Comparison of ENCODE assay signal across 20 cellular contexts in the genomic region with DNA sequence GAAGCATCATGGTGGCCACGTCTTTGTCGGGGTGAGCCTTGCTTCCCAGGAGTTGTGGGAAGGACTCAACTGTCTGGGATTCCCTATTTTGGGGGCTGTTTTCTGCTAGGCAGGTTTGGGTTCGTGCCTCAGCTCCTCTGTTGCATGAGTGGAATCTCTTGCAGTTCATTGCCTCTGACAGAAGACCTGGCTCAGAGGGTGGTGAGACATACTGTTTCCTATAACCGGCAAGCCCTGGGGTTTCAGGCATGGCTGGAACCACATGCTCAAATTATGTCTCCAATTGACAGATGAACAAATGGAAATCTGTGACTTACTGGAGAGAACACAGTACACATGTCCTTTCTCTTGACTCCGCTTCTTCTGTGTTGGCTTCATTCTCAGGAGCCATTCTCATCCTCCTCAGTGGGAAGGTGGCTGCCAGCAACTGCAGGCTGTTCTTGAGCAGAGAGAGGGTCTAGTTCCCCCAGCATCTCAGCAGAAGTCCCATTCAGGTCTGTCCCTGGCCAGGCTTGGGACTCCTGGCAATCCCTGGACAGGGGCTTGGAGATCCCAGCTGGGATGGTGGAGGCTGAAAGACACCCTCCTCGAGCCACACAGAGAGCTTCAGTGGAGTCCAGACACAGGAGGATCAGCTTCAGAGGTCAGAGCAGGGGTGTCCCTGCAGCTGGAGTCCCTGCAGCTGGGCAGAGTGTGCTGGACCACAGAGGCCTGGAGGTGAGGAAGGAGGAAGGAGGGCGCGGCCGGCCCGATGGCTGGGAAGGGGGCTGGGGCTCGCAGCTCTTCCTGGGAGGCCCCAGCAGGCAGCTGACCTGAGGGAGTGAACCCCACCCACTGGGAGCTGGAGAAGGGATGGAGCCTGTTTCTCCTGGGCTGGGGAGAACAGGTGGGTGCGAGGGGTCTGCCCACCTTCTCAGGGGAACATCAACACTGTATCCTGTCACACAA.
DNase-seq lines count a peak whose midpoint lies in the region; ATAC-seq, FAIRE-seq and TF ChIP-seq lines count a peak whose summit lies in the region.
"Had no signal": no experiment of that assay in that cellular context is flagged by ENCODE, and none has a peak within 500 bp of the region (broad histone marks: within the 10 kb centered on the region; RNA-seq: fewer than 3 reads in every experiment).

No MANE protein-coding gene starts in this region.

- H3K27me3 ChIP-seq in mammary epithelial cell (ENCODE audit: insufficient read depth, low read length) (no peaks in the 10 kb centered on the region), H1 (replicated peaks in 1 of 4; ENCODE audit: control insufficient read depth in 3 of 4, extremely low read depth in 1 of 4, insufficient read depth in 3 of 4, low read length in 3 of 4) (no peaks in the 10 kb centered on the region; a peak in 1 of 7 replicates), neuronal stem cell (ENCODE audit: control insufficient read depth in 3 of 3, insufficient read depth in 3 of 3, low read depth in 1 of 3, low read length in 3 of 3) (peaks cover 0 to 34% (median 0%) of the 10 kb centered on the region in 3 experiments), hepatocyte (no peaks in the 10 kb centered on the region)
- H3K27me3 ChIP-seq: BLaER1 treated with 17β-estradiol and CSF1 and Interleukin-3, amounts not matched to agents 10 nM and 100 nM; Peyer's patch had no signal

- no peaks in the 10 kb centered on the region for H3K4me1 Mint-ChIP-seq in MCF 10A (ENCODE audit: insufficient read depth, unreplicated experiment)
- H3K4me1 Mint-ChIP-seq: CD4-positive, alpha-beta memory T cell; T-cell had no signal

- no peak for FAIRE-seq in H1 (lab: Jason Lieb, UNC)
- FAIRE-seq: GM12878, H54 had no signal

- peak overlapping the region; percentile 66 for H2BK120ac ChIP-seq in H1 (replicated peaks; ENCODE audit: low read depth, low read length)
- no peak overlapping the region for H2BK120ac ChIP-seq in neuronal stem cell (ENCODE audit: low read depth, low read length)

- peak overlapping the region; percentile 94 for H2BK20ac ChIP-seq in H1 (ENCODE audit: low read length)

- no peak for TF ChIP-seq POLR2A in H1 (IDR thresholded peaks at IDR 0.05; ENCODE audit: control extremely low read depth in 1 of 2, low read depth in 2 of 2, low read length in 2 of 2)

- H3K9ac ChIP-seq in mammary epithelial cell (ENCODE audit: insufficient read depth, low read length) (no peak overlapping the region), H1 (replicated peaks in 1 of 4; ENCODE audit: extremely low read depth in 1 of 4, low read depth in 3 of 4, low read length in 3 of 4) (no peak overlapping the region; a peak in 1 of 7 replicates), neuronal stem cell (ENCODE audit: low read depth, low read length, poor library complexity) (no peak overlapping the region)
- H3K9ac ChIP-seq: BLaER1 treated with 17β-estradiol and CSF1 and Interleukin-3, amounts not matched to agents 10 nM and 100 nM; KMS-11 had no signal

- H3K18ac ChIP-seq in H1 (ENCODE audit: extremely low read depth, low read length) (peak overlapping the region; percentile 34; the same call in 1 of the 2 replicates), neuronal stem cell (ENCODE audit: low read length) (peak overlapping the region; percentile 23)

- TF ChIP-seq EP300 in H1 (IDR thresholded peaks at IDR 0.05; ENCODE audit: borderline replicate concordance in 1 of 2, low read depth in 2 of 2, low read length in 2 of 2), result no peak

- H3K4me3 ChIP-seq in mammary epithelial cell (replicated peaks in 1 of 3; ENCODE audit: insufficient read depth in 1 of 3, low read depth in 2 of 3, low read length in 3 of 3), result no peak overlapping the region
- no peak overlapping the region for H3K4me3 ChIP-seq in H1 (ENCODE audit: extremely low read depth in 1 of 4, insufficient read depth in 2 of 4, low read depth in 3 of 4, low read length in 4 of 4)
- H3K4me3 ChIP-seq in neuronal stem cell (ENCODE audit: low read length in 2 of 2), result no peak overlapping the region
- H3K4me3 ChIP-seq in hepatocyte, result no peak overlapping the region
- H3K4me3 ChIP-seq: BLaER1 treated with 17β-estradiol and CSF1 and Interleukin-3, amounts not matched to agents 10 nM and 100 nM; GM12878; Peyer's patch had no signal

- ATAC-seq in HG03354 (IDR thresholded peaks at IDR 0.05; ENCODE audit: poor library complexity, severe bottlenecking, unreplicated experiment), result no peak
- no peak for ATAC-seq in GM18498 (IDR thresholded peaks at IDR 0.05; ENCODE audit: unreplicated experiment)
- no peak for ATAC-seq in GM18873 (IDR thresholded peaks at IDR 0.05; ENCODE audit: low FRiP score, unreplicated experiment)
- ATAC-seq: T-cell had no signal

- no peaks in the 10 kb centered on the region for H3K36me3 ChIP-seq in mammary epithelial cell (ENCODE audit: insufficient read depth, low read length)
- H3K36me3 ChIP-seq in H1 (ENCODE audit: control insufficient read depth in 2 of 4, insufficient read depth in 4 of 4, low read length in 3 of 4), result no peaks in the 10 kb centered on the region
- no peaks in the 10 kb centered on the region for H3K36me3 ChIP-seq in neuronal stem cell (replicated peaks in 1 of 2; ENCODE audit: control insufficient read depth in 2 of 2, insufficient read depth in 2 of 2, low read length in 2 of 2)
- no peaks in the 10 kb centered on the region for H3K36me3 ChIP-seq in hepatocyte (replicated peaks; ENCODE audit: insufficient read depth, low read depth)
- H3K36me3 ChIP-seq: BLaER1 treated with 17β-estradiol and CSF1 and Interleukin-3, amounts not matched to agents 10 nM and 100 nM; Peyer's patch had no signal

- no peak overlapping the region for H3K56ac ChIP-seq in H1 (replicated peaks; ENCODE audit: insufficient read length, low read depth, low read length)

- H4K5ac ChIP-seq in H1 (ENCODE audit: insufficient read length, low read depth, low read length), result no peak overlapping the region

- H3K36me3 Mint-ChIP-seq in MCF 10A (ENCODE audit: insufficient read depth, unreplicated experiment), result no peaks in the 10 kb centered on the region
- H3K36me3 Mint-ChIP-seq: CD4-positive, alpha-beta memory T cell; T-cell had no signal

- no peaks in the 10 kb centered on the region for H3K27me3 Mint-ChIP-seq in MCF 10A (ENCODE audit: insufficient read depth, unreplicated experiment)

- no peaks in the 10 kb centered on the region for H3K9me2 ChIP-seq in hepatocyte (replicated peaks; ENCODE audit: insufficient read depth)

- no peak for DNase-seq in MCF 10A (ENCODE audit: unreplicated experiment)
- DNase-seq in mammary epithelial cell, result no peak
- DNase-seq in H1 (ENCODE audit: low read depth in 1 of 2, low spot score in 2 of 2), result no peak
- DNase-seq in neuronal stem cell (ENCODE audit: low spot score), result no peak
- DNase-seq in hepatocyte (ENCODE audit: low spot score), result no peak
- DNase-seq: 8988T; CD4-positive, alpha-beta memory T cell; NCI-H187; NCI-H226; NCI-H510A treated with DMSO at 0.1 percent for 48 hours; NCI-H748 treated with DMSO at 0.1 percent for 48 hours; T-cell had no signal

- 95% methylated on average over 11 of the region's 12 CpGs for WGBS in mammary epithelial cell (ENCODE audit: low coverage, missing lambda C conversion rate)
- WGBS in H1 (ENCODE audit: extremely low coverage in 1 of 2, insufficient coverage in 1 of 2, insufficient read length in 1 of 2, insufficient replicate concordance in 2 of 2, low coverage in 1 of 2, low lambda C conversion rate in 2 of 2, missing lambda C conversion rate in 1 of 2), 2 experiments, result 87% methylated on average over 12 of the region's 12 CpGs; no CpG with 5 or more reads in 1 of the 2 experiments
- WGBS in neuronal stem cell (ENCODE audit: extremely low coverage in 2 of 2, insufficient read length in 2 of 2, insufficient replicate concordance in 1 of 2), 2 donors, result no CpG with 5 or more reads among the region's 12 CpGs
- WGBS in hepatocyte (ENCODE audit: low lambda C conversion rate, missing lambda C conversion rate), result 84% methylated on average over 12 of the region's 12 CpGs

- TF ChIP-seq RAD21 in H1 (IDR thresholded peaks at IDR 0.05 in 1 of 2, conservative IDR thresholded peaks at IDR 0.05 in 1 of 2; ENCODE audit: low read depth in 2 of 2, low read length in 2 of 2), result no peak

- no peak overlapping the region for H2AFZ ChIP-seq in mammary epithelial cell (ENCODE audit: low read depth, low read length)
- no peak overlapping the region for H2AFZ ChIP-seq in H1 (ENCODE audit: low read length)
- H2AFZ ChIP-seq in neuronal stem cell (ENCODE audit: low read length), result no peak overlapping the region
- H2AFZ ChIP-seq in hepatocyte, result no peak overlapping the region

- H3K23ac ChIP-seq in H1 (ENCODE audit: insufficient read length), result no peak overlapping the region
- H3K23ac ChIP-seq in neuronal stem cell (ENCODE audit: low read depth, low read length, poor library complexity), result no peak overlapping the region

- H3K9me3 Mint-ChIP-seq in MCF 10A (ENCODE audit: unreplicated experiment), result no peaks in the 10 kb centered on the region
- H3K9me3 Mint-ChIP-seq: CD4-positive, alpha-beta memory T cell; T-cell had no signal

- H2AK5ac ChIP-seq in H1 (ENCODE audit: low read depth, low read length) (peak overlapping the region; percentile 75; the same call in 1 of the 2 replicates), neuronal stem cell (ENCODE audit: low read depth, low read length) (peak overlapping the region; percentile 13)

- H3K79me1 ChIP-seq in H1 (ENCODE audit: low read depth, low read length) (no peaks in the 10 kb centered on the region), neuronal stem cell (ENCODE audit: low read depth, low read length) (no peaks in the 10 kb centered on the region)

- dilution Hi-C loops in mammary epithelial cell (cut with HindIII; ENCODE audit: low sequenced_read_pairs), result loop anchor here (5.0 kb wide), 1 partner anchor 176 kb away; no protein-coding TSS in a partner anchor

- H3K4me1 ChIP-seq in mammary epithelial cell (ENCODE audit: insufficient read depth, low read length) (peaks cover 11% of the 10 kb centered on the region), H1 (replicated peaks in 1 of 4; ENCODE audit: control insufficient read depth in 3 of 4, insufficient read depth in 4 of 4, low read length in 3 of 4) (peaks cover 4 to 31% (median 22%) of the 10 kb centered on the region in 4 experiments), neuronal stem cell (ENCODE audit: control insufficient read depth in 2 of 2, insufficient read depth in 1 of 2, low read depth in 1 of 2, low read length in 2 of 2) (peaks cover 5 to 18% of the 10 kb centered on the region in 2 donors), hepatocyte (ENCODE audit: insufficient read depth) (peaks cover 12% of the 10 kb centered on the region)
- H3K4me1 ChIP-seq: Peyer's patch had no signal

- H3K9me3 ChIP-seq in mammary epithelial cell (replicated peaks; ENCODE audit: insufficient read depth, low read length) (no peaks in the 10 kb centered on the region), H1 (ENCODE audit: insufficient read depth in 2 of 2, low read depth in 1 of 2, low read length in 1 of 2) (no peaks in the 10 kb centered on the region), neuronal stem cell (replicated peaks in 1 of 2; ENCODE audit: control insufficient read depth in 2 of 2, insufficient read depth in 1 of 2, low read depth in 1 of 2, low read length in 2 of 2) (no peaks in the 10 kb centered on the region), hepatocyte (ENCODE audit: low read depth) (no peaks in the 10 kb centered on the region)
- H3K9me3 ChIP-seq: BLaER1 treated with 17β-estradiol and CSF1 and Interleukin-3, amounts not matched to agents 10 nM and 100 nM; Peyer's patch had no signal

- H3K79me2 ChIP-seq in mammary epithelial cell (ENCODE audit: insufficient read depth, low read length), result no peaks in the 10 kb centered on the region
- no peaks in the 10 kb centered on the region for H3K79me2 ChIP-seq in H1 (ENCODE audit: control insufficient read depth in 1 of 2, insufficient read depth in 2 of 2, low read length in 2 of 2)
- no peaks in the 10 kb centered on the region for H3K79me2 ChIP-seq in hepatocyte

- no peak overlapping the region for H3K4me3 Mint-ChIP-seq in MCF 10A (ENCODE audit: unreplicated experiment)
- H3K4me3 Mint-ChIP-seq: CD4-positive, alpha-beta memory T cell; T-cell had no signal

- no peaks in the 10 kb centered on the region for H3K23me2 ChIP-seq in H1 (ENCODE audit: low read depth, low read length)

- H3K4me2 ChIP-seq in mammary epithelial cell (ENCODE audit: insufficient read depth, low read depth, low read length), result no peak overlapping the region
- no peak overlapping the region for H3K4me2 ChIP-seq in H1 (ENCODE audit: insufficient read depth in 1 of 2, low read depth in 2 of 2, low read length in 2 of 2)
- H3K4me2 ChIP-seq in neuronal stem cell (ENCODE audit: insufficient read depth, low read length, poor library complexity, severe bottlenecking), result no peak overlapping the region
- H3K4me2 ChIP-seq in hepatocyte, result no peak overlapping the region
- H3K4me2 ChIP-seq: BLaER1 treated with 17β-estradiol and CSF1 and Interleukin-3, amounts not matched to agents 10 nM and 100 nM; KMS-11 had no signal

- in situ Hi-C loops in mammary epithelial cell (cut with MboI; ENCODE audit: low sequenced_read_pairs in 2 of 2), result no loop called here

- intact Hi-C loops in MCF 10A (cut with micrococcal nuclease) (no loop called here), mammary epithelial cell (cut with micrococcal nuclease) (no loop called here)

- H4K8ac ChIP-seq in H1 (ENCODE audit: extremely low read depth, insufficient read depth, low read length) (peak overlapping the region; percentile 64; the same call in 1 of the 2 replicates), neuronal stem cell (ENCODE audit: low read depth, low read length) (no peak overlapping the region)

- TF ChIP-seq CTCF in MCF 10A (IDR thresholded peaks at IDR 0.05; ENCODE audit: unreplicated experiment) (peak; percentile 5), mammary epithelial cell (conservative IDR thresholded peaks at IDR 0.05 in 1 of 2, IDR thresholded peaks at IDR 0.05 in 1 of 2; ENCODE audit: extremely low read depth in 1 of 2, insufficient read depth in 1 of 2, low read depth in 1 of 2, low read length in 2 of 2) (no peak), H1 (IDR thresholded peaks at IDR 0.05; ENCODE audit: control extremely low read depth in 1 of 3, insufficient read depth in 1 of 3, low read depth in 1 of 3, low read length in 3 of 3) (no peak), hepatocyte (IDR thresholded peaks at IDR 0.05; ENCODE audit: poor library complexity) (no peak)

- H2BK12ac ChIP-seq in H1 (ENCODE audit: low read depth, low read length) (peak overlapping the region; percentile 98; the same call in 1 of the 2 replicates), neuronal stem cell (ENCODE audit: low read length) (no peak overlapping the region)

- H4K20me1 ChIP-seq in mammary epithelial cell (ENCODE audit: insufficient read depth, low read length) (no peaks in the 10 kb centered on the region), H1 (replicated peaks in 1 of 2; ENCODE audit: control insufficient read depth in 1 of 2, insufficient read depth in 2 of 2, low read length in 2 of 2) (no peaks in the 10 kb centered on the region), hepatocyte (ENCODE audit: insufficient read depth, poor library complexity, severe bottlenecking) (no peaks in the 10 kb centered on the region)

- no peak overlapping the region for H3K27ac Mint-ChIP-seq in MCF 10A (ENCODE audit: low read depth, unreplicated experiment)
- H3K27ac Mint-ChIP-seq: CD4-positive, alpha-beta memory T cell; T-cell had no signal

- H3K27ac ChIP-seq in mammary epithelial cell (ENCODE audit: insufficient read depth, low read depth, low read length), result no peak overlapping the region
- H3K27ac ChIP-seq in H1 (ENCODE audit: low read depth, low read length), result no peak overlapping the region
- no peak overlapping the region for H3K27ac ChIP-seq in neuronal stem cell (replicated peaks; ENCODE audit: low read length)
- no peak overlapping the region for H3K27ac ChIP-seq in hepatocyte
- H3K27ac ChIP-seq: BLaER1 treated with 17β-estradiol and CSF1 and Interleukin-3, amounts not matched to agents 10 nM and 100 nM; KMS-11; Peyer's patch had no signal

- H4K91ac ChIP-seq in H1 (replicated peaks; ENCODE audit: insufficient read length, low read length), result peak overlapping the region; percentile 70
- H4K91ac ChIP-seq in neuronal stem cell (ENCODE audit: low read depth, low read length, poor library complexity), result no peak overlapping the region

- CTCF ChIA-PET in MCF 10A (lab: Yijun Ruan, JAX), result interaction anchor here (0.6 to 2.5 kb wide), 4 partner anchors 15 to 200 kb away, joined by 3 to 13 read pairs (median 6); no protein-coding TSS in a partner anchor
- CTCF ChIA-PET in mammary epithelial cell (lab: Charles Lee; ENCODE audit: low non-redundant PET), result no interaction called here
- CTCF ChIA-PET in H1 (lab: Charles Lee; ENCODE audit: partially characterized antibody), result interaction anchor here (0.8 to 6.9 kb wide), 42 partner anchors 8 to 220 kb away, joined by 3 to 75 read pairs (median 5); a partner anchor contains a TSS

- H2BK15ac ChIP-seq in H1 (ENCODE audit: low read length) (peak overlapping the region; percentile 61), neuronal stem cell (ENCODE audit: low read length) (no peak overlapping the region)

- POLR2A ChIA-PET in MCF 10A (lab: Yijun Ruan, JAX) (interaction anchor here (0.5 kb wide), 1 partner anchor 66 kb away, joined by 3 read pairs; no protein-coding TSS in a partner anchor), H1 (lab: Charles Lee; ENCODE audit: partially characterized antibody) (interaction anchor here (1.1 to 1.6 kb wide), 6 partner anchors 11 to 123 kb away, joined by 3 to 6 read pairs (median 3); no protein-coding TSS in a partner anchor)

- peak overlapping the region; percentile 61; the same call in 1 of the 2 replicates for H2BK5ac ChIP-seq in H1 (ENCODE audit: low read depth, low read length)
- no peak overlapping the region for H2BK5ac ChIP-seq in neuronal stem cell (ENCODE audit: low read length)

- H3K14ac ChIP-seq in H1 (ENCODE audit: insufficient read length) (no peak overlapping the region), neuronal stem cell (ENCODE audit: low read length) (no peak overlapping the region)

- no TSS peak for BruUV-seq in MCF 10A (replicated peaks; lab: Mats Ljungman, UMichigan)
- BruUV-seq in mammary epithelial cell (replicated peaks; lab: Mats Ljungman, UMichigan), result no TSS peak

- H3K4ac ChIP-seq in H1 (replicated peaks; ENCODE audit: insufficient read length, low read depth, low read length) (peak overlapping the region; percentile 19), neuronal stem cell (ENCODE audit: low read length) (no peak overlapping the region)
